ENCODE assay signal across 1 cellular context in genomic region chr17:48611681-48612455, GRCh38.
TF ChIP-seq lines count a peak whose summit lies in the region.

No MANE protein-coding gene starts in this region.

TF ChIP-seq in H1, 55 proteins besides CTCF, POLR2A, EP300 and RAD21:
- TF ChIP-seq SUZ12 (IDR thresholded peaks at IDR 0.05; ENCODE audit: low read length), result peak; percentile 89
- TF ChIP-seq SIRT6 (IDR thresholded peaks at IDR 0.05; ENCODE audit: low read length), result no peak
- TF ChIP-seq SRF (IDR thresholded peaks at IDR 0.05; ENCODE audit: low read depth, low read length), result no peak
- 0 out of 2 replicates have a peak, but pooled peaks have one; percentile 76 for TF ChIP-seq CBX8 (IDR thresholded peaks at IDR 0.05; ENCODE audit: borderline replicate concordance, low read depth, low read length)
- peak; percentile 66 for TF ChIP-seq EZH2 (IDR thresholded peaks at IDR 0.05; ENCODE audit: low read depth, low read length, severe bottlenecking)
- peak; percentile 19; the same call in 1 of the 2 replicates for TF ChIP-seq E2F6 (IDR thresholded peaks at IDR 0.05)
